In genomic region chr6:145020114-145020513, GRCh38 we compare ENCODE assay signal across 23 cellular contexts.
DNase-seq lines count a peak whose midpoint lies in the region; ATAC-seq, FAIRE-seq and TF ChIP-seq lines count a peak whose summit lies in the region.
"Had no signal": no experiment of that assay in that cellular context is flagged by ENCODE, and none has a peak within 500 bp of the region (broad histone marks: within the 10 kb centered on the region; RNA-seq: fewer than 3 reads in every experiment).

No MANE protein-coding gene starts in this region.

- 33% methylated on average over 2 of the region's 2 CpGs for WGBS in liver
- WGBS in HepG2 (ENCODE audit: low lambda C conversion rate) = 59% methylated on average over 2 of the region's 2 CpGs
- 49% methylated on average over 2 of the region's 2 CpGs for WGBS in right lobe of liver (ENCODE audit: insufficient coverage, low coverage, low lambda C conversion rate, missing lambda C conversion rate)

- H3K36me3 ChIP-seq in liver (ENCODE audit: control insufficient read depth in 4 of 4, insufficient read depth in 3 of 4, low read depth in 1 of 4, low read length in 3 of 4) (no peaks in the 10 kb centered on the region), HepG2 (replicated peaks in 1 of 2; ENCODE audit: control insufficient read depth in 1 of 2, insufficient read depth in 2 of 2, low read length in 2 of 2) (no peaks in the 10 kb centered on the region), right lobe of liver (no peaks in the 10 kb centered on the region), upper lobe of right lung (no peaks in the 10 kb centered on the region)
- H3K36me3 ChIP-seq: BLaER1 treated with 17β-estradiol and CSF1 and Interleukin-3, amounts not matched to agents 10 nM and 100 nM had no signal

- H3K36me3 Mint-ChIP-seq in activated naive CD4-positive, alpha-beta T cell treated with anti-CD3 and anti-CD28 coated beads, Interleukin-2, amount 50 U/mL, for 72 hours = no peaks in the 10 kb centered on the region
- H3K36me3 Mint-ChIP-seq: CD8-positive, alpha-beta T cell had no signal

- peaks cover 0 to 4% (median 0%) of the 10 kb centered on the region in 4 donors for H3K9me3 ChIP-seq in liver (ENCODE audit: control insufficient read depth in 4 of 4, low read length in 3 of 4)
- H3K9me3 ChIP-seq in HepG2 (ENCODE audit: low read length) = peaks cover 4% of the 10 kb centered on the region; the same call in 1 of the 2 replicates
- H3K9me3 ChIP-seq in right lobe of liver = no peaks in the 10 kb centered on the region
- no peaks in the 10 kb centered on the region for H3K9me3 ChIP-seq in upper lobe of right lung
- H3K9me3 ChIP-seq: A549; BLaER1 treated with 17β-estradiol and CSF1 and Interleukin-3, amounts not matched to agents 10 nM and 100 nM; Caco-2 had no signal

- TF ChIP-seq POLR2A in HepG2 (IDR thresholded peaks at IDR 0.05; ENCODE audit: insufficient read depth in 1 of 2, low read depth in 2 of 2, low read length in 2 of 2) = no peak
- TF ChIP-seq POLR2A in right lobe of liver (IDR thresholded peaks at IDR 0.05) = no peak

- no TSS peak for BruUV-seq in HepG2 (replicated peaks; lab: Mats Ljungman, UMichigan)

- intact Hi-C loops in HepG2 (cut with micrococcal nuclease; ENCODE audit: unreplicated experiment) = no loop called here
- intact Hi-C loops in right lobe of liver (cut with DNase I) = no loop called here
- intact Hi-C loops in upper lobe of right lung (cut with DNase I) = no loop called here

- H3K79me2 ChIP-seq in HepG2 (ENCODE audit: insufficient read depth, low read length) = no peaks in the 10 kb centered on the region

- no peaks in the 10 kb centered on the region for H4K20me1 ChIP-seq in HepG2 (ENCODE audit: insufficient read depth, low read length)
- H4K20me1 ChIP-seq: BLaER1 treated with 17β-estradiol and CSF1 and Interleukin-3, amounts not matched to agents 10 nM and 100 nM had no signal

- no peak for TF ChIP-seq CTCF in liver (IDR thresholded peaks at IDR 0.05; ENCODE audit: low read depth, low read length, missing input control)
- TF ChIP-seq CTCF in HepG2 (CRISPR knock-in tag; IDR thresholded peaks at IDR 0.05) = no peak
- no peak for TF ChIP-seq CTCF in VCaP (conservative IDR thresholded peaks at IDR 0.05)
- no peak for TF ChIP-seq CTCF in right lobe of liver (IDR thresholded peaks at IDR 0.05)
- TF ChIP-seq CTCF in upper lobe of right lung (IDR thresholded peaks at IDR 0.05) = no peak

- CTCF ChIA-PET in HepG2 (lab: Yijun Ruan, JAX; ENCODE audit: low intra/inter-chr PET ratio, low total read pairs) = no interaction called here

- in situ Hi-C loops in HepG2 (cut with HindIII; ENCODE audit: extremely low pct_ligation_motif_present, low pct_unique_long_range_greater_than_20kb) = loop anchor here (10.0 kb wide), 1 partner anchor 435 kb away; no protein-coding TSS in a partner anchor

- TF ChIP-seq RAD21 in liver (IDR thresholded peaks at IDR 0.05) (peak in 1 of 2 donors; percentile 35), HepG2 (CRISPR knock-in tag; IDR thresholded peaks at IDR 0.05) (no peak)

- no peak overlapping the region for H2AFZ ChIP-seq in HepG2 (ENCODE audit: low read length)

- no peak for FAIRE-seq in HepG2 (lab: Jason Lieb, UNC)
- FAIRE-seq: A549, D721Med, G401.6, GM12891, GM18507 had no signal

- no peak overlapping the region for H3K4me2 ChIP-seq in HepG2 (ENCODE audit: low read depth, low read length)
- H3K4me2 ChIP-seq: A549; BLaER1 treated with 17β-estradiol and CSF1 and Interleukin-3, amounts not matched to agents 10 nM and 100 nM had no signal

- POLR2A ChIA-PET in HepG2 (lab: Yijun Ruan, JAX) = no interaction called here

- TF ChIP-seq EP300 in HepG2 (IDR thresholded peaks at IDR 0.05; ENCODE audit: low read depth in 2 of 2, low read length in 2 of 2) = no peak
- TF ChIP-seq EP300 in HepG2 (CRISPR knock-in tag; IDR thresholded peaks at IDR 0.05; ENCODE audit: borderline replicate concordance) = no peak

- H3K27me3 ChIP-seq in liver (ENCODE audit: control insufficient read depth in 4 of 4, insufficient read depth in 4 of 4, low read length in 3 of 4) = no peaks in the 10 kb centered on the region
- no peaks in the 10 kb centered on the region; a peak in 1 of 5 replicates for H3K27me3 ChIP-seq in HepG2 (ENCODE audit: control insufficient read depth in 1 of 2, insufficient read depth in 2 of 2, low read length in 2 of 2)
- no peaks in the 10 kb centered on the region for H3K27me3 ChIP-seq in right lobe of liver
- no peaks in the 10 kb centered on the region for H3K27me3 ChIP-seq in upper lobe of right lung
- H3K27me3 ChIP-seq: BLaER1 treated with 17β-estradiol and CSF1 and Interleukin-3, amounts not matched to agents 10 nM and 100 nM had no signal

- H3K4me3 ChIP-seq in liver (ENCODE audit: low read depth in 1 of 3, low read length in 3 of 3) = no peak overlapping the region
- no peak overlapping the region for H3K4me3 ChIP-seq in HepG2 (replicated peaks in 1 of 3; ENCODE audit: insufficient read depth in 1 of 3, low read depth in 2 of 3, low read length in 3 of 3)
- no peak overlapping the region for H3K4me3 ChIP-seq in right lobe of liver
- no peak overlapping the region for H3K4me3 ChIP-seq in upper lobe of right lung
- H3K4me3 ChIP-seq: A549; BLaER1 treated with 17β-estradiol and CSF1 and Interleukin-3, amounts not matched to agents 10 nM and 100 nM had no signal

- no peak overlapping the region for H3K9ac ChIP-seq in liver (ENCODE audit: low read depth in 1 of 2, low read length in 2 of 2)
- H3K9ac ChIP-seq in HepG2 (ENCODE audit: insufficient read depth, low read depth, low read length) = no peak overlapping the region
- H3K9ac ChIP-seq: BLaER1 treated with 17β-estradiol and CSF1 and Interleukin-3, amounts not matched to agents 10 nM and 100 nM had no signal

- H3K4me1 ChIP-seq in liver (ENCODE audit: control insufficient read depth in 4 of 4, insufficient read depth in 4 of 4, low read length in 3 of 4) (peaks cover 0 to 24% (median 5%) of the 10 kb centered on the region in 4 donors), HepG2 (ENCODE audit: insufficient read depth, low read length) (peaks cover 23% of the 10 kb centered on the region), right lobe of liver (peaks cover 0 to 14% (median 7%) of the 10 kb centered on the region in 4 donors), upper lobe of right lung (no peaks in the 10 kb centered on the region)
- H3K4me1 ChIP-seq: Caco-2 had no signal

- no peaks in the 10 kb centered on the region for H3K9me3 Mint-ChIP-seq in activated naive CD4-positive, alpha-beta T cell treated with anti-CD3 and anti-CD28 coated beads, Interleukin-2, amount 50 U/mL, for 72 hours
- H3K9me3 Mint-ChIP-seq: CD4-positive, alpha-beta T cell; CD8-positive, alpha-beta T cell had no signal

- no peak for DNase-seq in HepG2 (ENCODE audit: low spot score)
- DNase-seq in right lobe of liver = no peak
- DNase-seq in activated naive CD4-positive, alpha-beta T cell treated with anti-CD3 and anti-CD28 coated beads, Interleukin-2, amount 50 U/mL, for 72 hours (ENCODE audit: low spot score in 2 of 2) = no peak
- DNase-seq in activated gamma-delta T cell treated with Interleukin-2 at 50 U/mL for 16 hours = no peak
- DNase-seq in upper lobe of right lung = no peak
- DNase-seq: AML-193; Caco-2; Calu3; CD4-positive, alpha-beta T cell; CD8-positive, alpha-beta T cell; DMS79 treated with DMSO at 0.1 percent for 48 hours; GF-D8 had no signal

- H3K27ac Mint-ChIP-seq in activated naive CD4-positive, alpha-beta T cell treated with anti-CD3 and anti-CD28 coated beads, Interleukin-2, amount 50 U/mL, for 72 hours = no peak overlapping the region
- H3K27ac Mint-ChIP-seq: B cell; CD4-positive, alpha-beta T cell; CD8-positive, alpha-beta T cell had no signal

- H3K27ac ChIP-seq in liver (ENCODE audit: low read depth in 1 of 2, low read length in 2 of 2) (peak overlapping the region; percentile 86), HepG2 (ENCODE audit: extremely low read length, insufficient read depth, low read length) (no peak overlapping the region), VCaP (peak overlapping the region; percentile 36; the same call in 1 of the 2 replicates), right lobe of liver (peak overlapping the region; percentile 44 to 66 (median 64)), upper lobe of right lung (no peak overlapping the region)
- H3K27ac ChIP-seq: 22Rv1; A549; BLaER1 treated with 17β-estradiol and CSF1 and Interleukin-3, amounts not matched to agents 10 nM and 100 nM; C4-2B had no signal

- ATAC-seq in HepG2 = no peak
- ATAC-seq in right lobe of liver = peak; percentile 67 to 92 (median 79)
- no peak for ATAC-seq in activated naive CD4-positive, alpha-beta T cell treated with anti-CD3 and anti-CD28 coated beads, Interleukin-2, amount 50 U/mL, for 72 hours
- no peak for ATAC-seq in upper lobe of right lung
- ATAC-seq: A549; CD8-positive, alpha-beta T cell had no signal

TF ChIP-seq in liver, 16 proteins besides CTCF, POLR2A, EP300 and RAD21 (continues in another document):
- TF ChIP-seq HNF4A (conservative IDR thresholded peaks at IDR 0.05) = peak; percentile 89 to 95
- no peak for TF ChIP-seq FOXA1 (IDR thresholded peaks at IDR 0.05)
- TF ChIP-seq NR2F2 (IDR thresholded peaks at IDR 0.05) = no peak
- no peak for TF ChIP-seq GABPA (IDR thresholded peaks at IDR 0.05 in 1 of 2, conservative IDR thresholded peaks at IDR 0.05 in 1 of 2)
- peak; percentile 82 for TF ChIP-seq SP1 (IDR thresholded peaks at IDR 0.05)

TF ChIP-seq in HepG2, 621 proteins besides CTCF, POLR2A, EP300 and RAD21 (continues in another document):
- TF ChIP-seq HCFC1 (IDR thresholded peaks at IDR 0.05; ENCODE audit: low read depth, low read length) (no peak), AGO2 (optimal IDR thresholded peaks at IDR 0.05; ENCODE audit: low read depth, low read length) (no peak), MIER2 (CRISPR knock-in tag; IDR thresholded peaks at IDR 0.05) (no peak), ZNF672 (CRISPR knock-in tag; IDR thresholded peaks at IDR 0.05) (no peak), DR1 (CRISPR knock-in tag; IDR thresholded peaks at IDR 0.05) (no peak), PBX2 (CRISPR knock-in tag; IDR thresholded peaks at IDR 0.05) (no peak), ZNF230 (CRISPR knock-in tag; IDR thresholded peaks at IDR 0.05) (no peak), ZBTB20 (CRISPR knock-in tag; IDR thresholded peaks at IDR 0.05; ENCODE audit: borderline replicate concordance, low read depth) (no peak), POGZ (CRISPR knock-in tag; IDR thresholded peaks at IDR 0.05) (no peak)

Comparison
In these comparisons a context has a peak if more than half of its experiments do, and no peak if none do; other contexts are left out.
1. H3K27ac ChIP-seq: peak in liver (2 of 2), VCaP (single experiment) and right lobe of liver (3 of 3); none in HepG2 (single experiment) and upper lobe of right lung (single experiment).
2. ATAC-seq: peak in right lobe of liver (4 of 4); none in HepG2 (single experiment), activated naive CD4-positive, alpha-beta T cell treated with anti-CD3 and anti-CD28 coated beads, Interleukin-2, amount 50 U/mL, for 72 hours (0 of 2) and upper lobe of right lung (single experiment).